In genomic region chrX:38991656-38992558, GRCh38 we compare ENCODE assay signal across 1 cellular context.
TF ChIP-seq lines count a peak whose summit lies in the region.

No MANE protein-coding gene starts in this region.

TF ChIP-seq in IMR-90, 13 proteins besides CTCF, POLR2A, EP300 and RAD21 (continued from another document):
- TF ChIP-seq NFE2L2 (IDR thresholded peaks at IDR 0.05; ENCODE audit: low read depth, low read length) (no peak), MAFK (IDR thresholded peaks at IDR 0.05; ENCODE audit: low read depth, low read length) (no peak)
TF ChIP-seq in IMR-90: peak in this region for 0.
